ENCODE assay signal across 27 cellular contexts in the genomic region with DNA sequence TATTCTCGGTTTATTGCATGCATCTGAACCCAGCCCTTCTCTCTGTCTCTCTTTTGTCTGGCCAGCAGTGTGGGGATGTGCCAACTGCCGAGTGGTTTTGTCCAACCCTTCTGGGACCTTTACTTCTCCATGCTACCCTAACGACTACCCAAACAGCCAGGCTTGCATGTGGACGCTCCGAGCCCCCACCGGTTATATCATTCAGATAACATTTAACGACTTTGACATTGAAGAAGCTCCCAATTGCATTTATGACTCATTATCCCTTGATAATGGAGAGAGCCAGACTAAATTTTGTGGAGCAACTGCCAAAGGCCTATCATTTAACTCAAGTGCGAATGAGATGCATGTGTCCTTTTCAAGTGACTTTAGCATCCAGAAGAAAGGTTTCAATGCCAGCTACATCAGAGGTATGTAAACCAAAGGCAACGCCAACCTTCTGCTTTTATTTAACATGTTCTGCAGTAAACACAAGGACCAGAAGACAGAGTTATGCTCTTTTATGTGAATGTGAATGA.
DNase-seq lines count a peak whose midpoint lies in the region; ATAC-seq and TF ChIP-seq lines count a peak whose summit lies in the region.
"Had no signal": no experiment of that assay in that cellular context is flagged by ENCODE, and none has a peak within 500 bp of the region (broad histone marks: within the 10 kb centered on the region; RNA-seq: fewer than 3 reads in every experiment).

No MANE protein-coding gene starts in this region.

- H4K20me1 ChIP-seq in hepatocyte (ENCODE audit: insufficient read depth, poor library complexity, severe bottlenecking) = no peaks in the 10 kb centered on the region

- no peaks in the 10 kb centered on the region for H3K27me3 ChIP-seq in hepatocyte
- H3K27me3 ChIP-seq: breast epithelium, esophagus muscularis mucosa, Peyer's patch, SJSA1, upper lobe of left lung had no signal

- WGBS in hepatocyte (ENCODE audit: low lambda C conversion rate, missing lambda C conversion rate) = 46% methylated on average over 9 of the region's 9 CpGs

- peaks cover 13% of the 10 kb centered on the region for H3K79me2 ChIP-seq in hepatocyte
- H3K79me2 ChIP-seq: parathyroid adenoma had no signal

- H3K27ac ChIP-seq in hepatocyte (peak overlapping the region; percentile 13), coronary artery (no peak overlapping the region)
- H3K27ac ChIP-seq: 22Rv1, breast epithelium, esophagus muscularis mucosa, parathyroid adenoma, Peyer's patch, SJSA1, upper lobe of left lung had no signal

- peaks cover 6% of the 10 kb centered on the region for H3K4me1 Mint-ChIP-seq in chondrocyte (ENCODE audit: low read depth)
- H3K4me1 Mint-ChIP-seq: activated CD8-positive, alpha-beta memory T cell treated with anti-CD3 and anti-CD28 coated beads, Interleukin-2, amount 10 ng/mL, durations not matched to agents 7 days and 5 days; B cell; T-helper 17 cell had no signal

- H3K36me3 Mint-ChIP-seq in chondrocyte (ENCODE audit: low read depth) = no peaks in the 10 kb centered on the region
- H3K36me3 Mint-ChIP-seq: activated CD8-positive, alpha-beta memory T cell treated with anti-CD3 and anti-CD28 coated beads, Interleukin-2, amount 10 ng/mL, durations not matched to agents 7 days and 5 days had no signal

- no peaks in the 10 kb centered on the region for H3K9me3 Mint-ChIP-seq in chondrocyte (ENCODE audit: low read depth)
- H3K9me3 Mint-ChIP-seq: activated naive CD4-positive, alpha-beta T cell treated with anti-CD3 and anti-CD28 coated beads for 36 hours; activated T-cell treated with anti-CD3 and anti-CD28 coated beads, Interleukin-2, amount 50 U/mL, for 72 hours; endodermal cell had no signal

- H2AFZ ChIP-seq in hepatocyte = no peak overlapping the region
- H2AFZ ChIP-seq: parathyroid adenoma had no signal

- no peak overlapping the region for H3K4me3 ChIP-seq in hepatocyte
- no peak overlapping the region for H3K4me3 ChIP-seq in coronary artery
- H3K4me3 ChIP-seq: breast epithelium, esophagus muscularis mucosa, lung, Peyer's patch, SJSA1, upper lobe of left lung had no signal

- no peaks in the 10 kb centered on the region for H3K9me2 ChIP-seq in hepatocyte (replicated peaks; ENCODE audit: insufficient read depth)

- no peaks in the 10 kb centered on the region for H3K9me3 ChIP-seq in hepatocyte (ENCODE audit: low read depth)
- H3K9me3 ChIP-seq: breast epithelium, esophagus muscularis mucosa, Peyer's patch, SJSA1, upper lobe of left lung had no signal

- peaks cover 6% of the 10 kb centered on the region for H3K4me1 ChIP-seq in hepatocyte (ENCODE audit: insufficient read depth)
- H3K4me1 ChIP-seq: breast epithelium, esophagus muscularis mucosa, parathyroid adenoma had no signal

- no peaks in the 10 kb centered on the region for H3K36me3 ChIP-seq in hepatocyte (replicated peaks; ENCODE audit: insufficient read depth, low read depth)
- H3K36me3 ChIP-seq: breast epithelium, esophagus muscularis mucosa, Peyer's patch, SJSA1, upper lobe of left lung had no signal

- DNase-seq in NCI-H1092 treated with DMSO at 0.1 percent for 48 hours (lab: John Stamatoyannopoulos, UW) (peak; percentile 15), NCI-H1092 (lab: John Stamatoyannopoulos, UW) (no peak), NCI-H1930 (lab: John Stamatoyannopoulos, UW) (peak; percentile 63 to 65), hepatocyte (ENCODE audit: low spot score) (no peak), coronary artery (ENCODE audit: low spot score) (no peak), GM03348 (ENCODE audit: low spot score) (no peak), chondrocyte (ENCODE audit: low spot score) (no peak)
- DNase-seq: activated CD4-positive, alpha-beta T cell treated with anti-CD3 and anti-CD28 coated beads for 48 hours; activated CD8-positive, alpha-beta memory T cell treated with anti-CD3 and anti-CD28 coated beads, Interleukin-2, amount 10 ng/mL, durations not matched to agents 7 days and 5 days; activated naive CD4-positive, alpha-beta T cell treated with anti-CD3 and anti-CD28 coated beads for 36 hours; activated T-cell treated with anti-CD3 and anti-CD28 coated beads, Interleukin-2, amount 50 U/mL, for 72 hours; amygdala; cortex of kidney; DMS153; endodermal cell; KG1; Peyer's patch; T-helper 17 cell; upper lobe of left lung had no signal

- H3K27me3 Mint-ChIP-seq in chondrocyte (ENCODE audit: low read depth) = no peaks in the 10 kb centered on the region
- H3K27me3 Mint-ChIP-seq: B cell had no signal

- TF ChIP-seq CTCF in hepatocyte (IDR thresholded peaks at IDR 0.05; ENCODE audit: poor library complexity) (no peak), coronary artery (IDR thresholded peaks at IDR 0.05) (no peak), chondrocyte (IDR thresholded peaks at IDR 0.05) (no peak)

- H3K4me3 Mint-ChIP-seq in chondrocyte (ENCODE audit: unreplicated experiment) = no peak overlapping the region
- H3K4me3 Mint-ChIP-seq: activated CD8-positive, alpha-beta memory T cell treated with anti-CD3 and anti-CD28 coated beads, Interleukin-2, amount 10 ng/mL, durations not matched to agents 7 days and 5 days; activated naive CD4-positive, alpha-beta T cell treated with anti-CD3 and anti-CD28 coated beads for 36 hours; activated T-cell treated with anti-CD3 and anti-CD28 coated beads, Interleukin-2, amount 50 U/mL, for 72 hours; B cell; endodermal cell; T-helper 17 cell had no signal

- peak; percentile 91 for ATAC-seq in SK-N-SH treated with all-trans-retinoic acid at 6 μM for 48 hours
- ATAC-seq: activated CD8-positive, alpha-beta memory T cell treated with anti-CD3 and anti-CD28 coated beads, Interleukin-2, amount 10 ng/mL, durations not matched to agents 7 days and 5 days; activated T-cell treated with anti-CD3 and anti-CD28 coated beads, Interleukin-2, amount 50 U/mL, for 72 hours; T-helper 17 cell had no signal

- peak overlapping the region; percentile 28 for H3K4me2 ChIP-seq in hepatocyte

- H3K27ac Mint-ChIP-seq in chondrocyte (ENCODE audit: unreplicated experiment) = no peak overlapping the region
- H3K27ac Mint-ChIP-seq: activated CD8-positive, alpha-beta memory T cell treated with anti-CD3 and anti-CD28 coated beads, Interleukin-2, amount 10 ng/mL, durations not matched to agents 7 days and 5 days; activated naive CD4-positive, alpha-beta T cell treated with anti-CD3 and anti-CD28 coated beads for 36 hours; activated T-cell treated with anti-CD3 and anti-CD28 coated beads, Interleukin-2, amount 50 U/mL, for 72 hours; B cell; endodermal cell; T-helper 17 cell had no signal

TF ChIP-seq in SK-N-SH treated with all-trans-retinoic acid at 6 μM for 48 hours, 23 proteins besides CTCF, POLR2A, EP300 and RAD21:
- no peak for TF ChIP-seq BACH2 (CRISPR knock-in tag; IDR thresholded peaks at IDR 0.05; ENCODE audit: borderline replicate concordance)
- no peak for TF ChIP-seq RARB (CRISPR knock-in tag; IDR thresholded peaks at IDR 0.05)
- TF ChIP-seq ZC3H10 (CRISPR knock-in tag; IDR thresholded peaks at IDR 0.05) = peak; percentile 68; the same call in 1 of the 2 replicates

Comparison
In these comparisons a context has a peak if more than half of its experiments do, and no peak if none do; other contexts are left out.
1. DNase-seq: peak in NCI-H1092 treated with DMSO at 0.1 percent for 48 hours (single experiment) and NCI-H1930 (2 of 2); none in NCI-H1092 (single experiment), hepatocyte (single experiment), coronary artery (single experiment), GM03348 (single experiment) and chondrocyte (single experiment).